Comparison of ENCODE assay signal across 14 cellular contexts in the genomic region with DNA sequence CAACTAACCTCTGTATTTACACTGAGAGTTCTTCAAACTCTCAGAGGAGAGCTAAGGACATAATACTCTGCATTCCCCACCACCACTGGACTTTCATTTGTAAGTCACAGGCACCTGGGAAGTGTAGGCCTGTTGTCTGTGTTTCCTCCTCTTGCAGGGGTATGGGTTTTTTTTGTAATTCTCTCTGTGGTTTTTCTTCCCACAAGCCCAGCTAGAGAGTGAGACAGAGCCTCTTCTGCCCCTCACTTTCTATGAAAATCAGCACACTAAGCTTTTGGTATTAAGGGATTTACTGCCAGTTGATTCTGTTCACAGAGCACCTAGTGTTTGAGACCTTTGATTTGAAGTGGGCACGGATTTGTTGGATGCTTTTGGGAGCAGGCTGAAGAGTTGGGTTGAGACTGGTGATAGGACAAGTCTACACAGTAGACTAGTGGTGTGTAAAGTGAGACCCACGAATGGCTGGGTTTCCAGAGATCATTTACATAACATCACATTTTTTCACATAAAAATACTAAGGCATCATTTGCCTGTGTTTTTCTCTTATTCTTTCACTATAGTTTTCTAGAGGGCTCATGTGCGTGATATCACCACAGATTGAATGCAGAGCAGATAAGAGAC. TPM values are rescaled to one million over a fixed set of nuclear protein-coding genes. Genes with fewer than 3 reads are reported as not detected.
DNase-seq lines count a peak whose midpoint lies in the region; ATAC-seq and TF ChIP-seq lines count a peak whose summit lies in the region.
"Had no signal": no experiment of that assay in that cellular context is flagged by ENCODE, and none has a peak within 500 bp of the region (broad histone marks: within the 10 kb centered on the region; RNA-seq: fewer than 3 reads in every experiment).

No MANE protein-coding gene starts in this region.

- no peaks in the 10 kb centered on the region for H3K27me3 ChIP-seq in osteoblast (ENCODE audit: insufficient read depth, low read length)
- H3K27me3 ChIP-seq: heart left ventricle, SJSA1 had no signal

- H3K4me1 ChIP-seq in osteoblast (ENCODE audit: insufficient read depth, low read length) = no peaks in the 10 kb centered on the region
- H3K4me1 ChIP-seq: heart left ventricle, SJSA1 had no signal

- H3K27ac ChIP-seq in osteoblast (ENCODE audit: low read depth, low read length) = no peak overlapping the region
- H3K27ac ChIP-seq: GM23248, heart left ventricle, SJSA1 had no signal

- ATAC-seq in GM19395 (IDR thresholded peaks at IDR 0.05; ENCODE audit: unreplicated experiment) (peak; percentile 81), HG02610 (IDR thresholded peaks at IDR 0.05; ENCODE audit: unreplicated experiment) (peak; percentile 88), HG03196 (IDR thresholded peaks at IDR 0.05; ENCODE audit: unreplicated experiment) (peak; percentile 90)
- ATAC-seq: heart left ventricle had no signal

- H3K4me3 ChIP-seq in osteoblast (ENCODE audit: insufficient read depth, low read length) = no peak overlapping the region
- H3K4me3 ChIP-seq: GM23248, heart left ventricle, SJSA1 had no signal

- no peaks in the 10 kb centered on the region for H3K9me3 ChIP-seq in osteoblast (ENCODE audit: low read depth, low read length)
- H3K9me3 ChIP-seq: SJSA1 had no signal

- H3K36me3 ChIP-seq in osteoblast (ENCODE audit: insufficient read depth, low read length) = no peaks in the 10 kb centered on the region
- H3K36me3 ChIP-seq: heart left ventricle, SJSA1 had no signal

- no peak overlapping the region for H3K4me2 ChIP-seq in osteoblast (ENCODE audit: insufficient read depth, low read length)

- no peaks in the 10 kb centered on the region for H3K79me2 ChIP-seq in osteoblast (ENCODE audit: insufficient read depth, low read length)

- no peaks in the 10 kb centered on the region for H4K20me1 ChIP-seq in osteoblast (ENCODE audit: insufficient read depth, low read length)

- peak overlapping the region; percentile 31 for H2AFZ ChIP-seq in osteoblast (ENCODE audit: low read length)
- H2AFZ ChIP-seq: GM23248 had no signal

- TF ChIP-seq CTCF in osteoblast (IDR thresholded peaks at IDR 0.05; ENCODE audit: extremely low read depth, low read depth, low read length) = no peak

- DNase-seq in osteoblast (ENCODE audit: insufficient read length, low spot score, missing footprints) = no peak
- no peak for DNase-seq in NCI-H2196 (lab: John Stamatoyannopoulos, UW; ENCODE audit: unreplicated experiment)
- DNase-seq in NCI-H524 treated with DMSO at 0.1 percent for 48 hours (lab: John Stamatoyannopoulos, UW) = no peak
- DNase-seq in islet precursor cell = no peak
- DNase-seq in HUDEP-2 (lab: John Stamatoyannopoulos, UW; ENCODE audit: unreplicated experiment in 76 of 76) = no peak
- DNase-seq: activated CD4-positive, alpha-beta memory T cell treated with anti-CD3 and anti-CD28 coated beads, Interleukin-2, amount 10 ng/mL, durations not matched to agents 7 days and 5 days; aorta; GM23248; heart left ventricle; NCI-H2029 had no signal

RNA-seq across cellular contexts. Expression of gene WDR17, which starts 28.9 kb away (rescaled TPM):
- total RNA-seq in osteoblast = 0.36 and 0.59 TPM in 2 replicates
